Comparison of ENCODE assay signal across 23 cellular contexts in genomic region chr5:50712479-50712878, GRCh38. TPM values are rescaled to one million over a fixed set of nuclear protein-coding genes. Genes with fewer than 3 reads are reported as not detected.
DNase-seq lines count a peak whose midpoint lies in the region; ATAC-seq and TF ChIP-seq lines count a peak whose summit lies in the region.
"Had no signal": no experiment of that assay in that cellular context is flagged by ENCODE, and none has a peak within 500 bp of the region (broad histone marks: within the 10 kb centered on the region; RNA-seq: fewer than 3 reads in every experiment).

No MANE protein-coding gene starts in this region.

- no peaks in the 10 kb centered on the region for H3K36me3 ChIP-seq in CD4-positive, alpha-beta memory T cell (ENCODE audit: insufficient read depth, low read length)
- H3K36me3 ChIP-seq: breast epithelium, Peyer's patch had no signal

- no peaks in the 10 kb centered on the region for H3K9me3 Mint-ChIP-seq in CD4-positive, alpha-beta memory T cell
- H3K9me3 Mint-ChIP-seq in WTC11 (no peaks in the 10 kb centered on the region), memory B cell (peaks cover 3% of the 10 kb centered on the region)
- H3K9me3 Mint-ChIP-seq: nephron had no signal

- H3K9me3 ChIP-seq in CD4-positive, alpha-beta memory T cell (ENCODE audit: control insufficient read depth in 1 of 2, low read length in 2 of 2) = no peaks in the 10 kb centered on the region
- H3K9me3 ChIP-seq: breast epithelium, Peyer's patch, psoas muscle had no signal

- peak overlapping the region; percentile 84 to 96 (median 94) for H3K27ac Mint-ChIP-seq in CD4-positive, alpha-beta memory T cell
- H3K27ac Mint-ChIP-seq in WTC11 (peak overlapping the region; percentile 14; the same call in 1 of the 2 replicates), memory B cell (peak overlapping the region; percentile 56)
- H3K27ac Mint-ChIP-seq: nephron had no signal

- peak; percentile 7 for DNase-seq in NCI-H146 treated with DMSO at 0.1 percent for 48 hours (lab: John Stamatoyannopoulos, UW; ENCODE audit: unreplicated experiment)
- no peak for DNase-seq in NCI-H146 (lab: John Stamatoyannopoulos, UW)
- DNase-seq in CD4-positive, alpha-beta memory T cell = no peak
- no peak for DNase-seq in WTC11 (ENCODE audit: low spot score)
- DNase-seq in memory B cell (ENCODE audit: low spot score in 2 of 2) = no peak
- no peak for DNase-seq in RKO (ENCODE audit: low spot score)
- DNase-seq in NCI-H526 treated with DMSO at 0.1 percent for 48 hours (lab: John Stamatoyannopoulos, UW) = no peak
- DNase-seq: activated naive CD4-positive, alpha-beta T cell; NCI-H1092 treated with DMSO at 0.1 percent for 48 hours; NCI-H2171 treated with DMSO at 0.1 percent for 48 hours; NCI-H82; Peyer's patch; psoas muscle; trophoblast cell had no signal

- TF ChIP-seq CTCF in WTC11 (IDR thresholded peaks at IDR 0.05) = no peak

- POLR2A ChIA-PET in CD4-positive, alpha-beta memory T cell (lab: Charles Lee; ENCODE audit: partially characterized antibody) = interaction anchor here (2.5 kb wide), 1 partner anchor 9 kb away, joined by 9 read pairs; no protein-coding TSS in a partner anchor
- POLR2A ChIA-PET in WTC11 (lab: Charles Lee) = no interaction called here

- ATAC-seq in WTC11 = no peak
- no peak for ATAC-seq in memory B cell (ENCODE audit: low read depth)
- ATAC-seq in GM21723 (IDR thresholded peaks at IDR 0.05; ENCODE audit: unreplicated experiment) = no peak
- ATAC-seq: esophagus mucosa, HCT116, K562, psoas muscle had no signal

- H3K27me3 Mint-ChIP-seq in CD4-positive, alpha-beta memory T cell = no peaks in the 10 kb centered on the region
- H3K27me3 Mint-ChIP-seq in WTC11 (ENCODE audit: low read depth) (no peaks in the 10 kb centered on the region), memory B cell (no peaks in the 10 kb centered on the region)

- H3K27ac ChIP-seq in CD4-positive, alpha-beta memory T cell (ENCODE audit: low read depth, low read length) = peak overlapping the region; percentile 65
- H3K27ac ChIP-seq: 22Rv1, breast epithelium, psoas muscle had no signal

- peaks cover 68 to 89% (median 82%) of the 10 kb centered on the region in 4 donors for H3K4me1 Mint-ChIP-seq in CD4-positive, alpha-beta memory T cell
- peaks cover 44% of the 10 kb centered on the region for H3K4me1 Mint-ChIP-seq in WTC11
- H3K4me1 Mint-ChIP-seq in memory B cell = peaks cover 42% of the 10 kb centered on the region

- no peaks in the 10 kb centered on the region for H3K27me3 ChIP-seq in CD4-positive, alpha-beta memory T cell (ENCODE audit: insufficient read depth, low read length)
- H3K27me3 ChIP-seq: breast epithelium, Peyer's patch had no signal

- intact Hi-C loops in CD4-positive, alpha-beta memory T cell (cut with micrococcal nuclease) = no loop called here

- H3K4me3 Mint-ChIP-seq in CD4-positive, alpha-beta memory T cell = peak overlapping the region in 6 of 8 donors; percentile 11 to 91 (median 48)
- no peak overlapping the region for H3K4me3 Mint-ChIP-seq in WTC11
- H3K4me3 Mint-ChIP-seq in memory B cell = peak overlapping the region; percentile 45
- H3K4me3 Mint-ChIP-seq: nephron had no signal

- no peak overlapping the region for H3K4me3 ChIP-seq in CD4-positive, alpha-beta memory T cell (ENCODE audit: low read length in 2 of 2)
- H3K4me3 ChIP-seq: breast epithelium, K562, lung, psoas muscle, smooth muscle cell had no signal

- CTCF ChIA-PET in CD4-positive, alpha-beta memory T cell (lab: Charles Lee; ENCODE audit: partially characterized antibody) = interaction anchor here (1.5 kb wide), 1 partner anchor 15 kb away, joined by 4 read pairs; no protein-coding TSS in a partner anchor
- CTCF ChIA-PET in WTC11 (lab: Charles Lee) = no interaction called here

- peaks cover 94% of the 10 kb centered on the region for H3K4me1 ChIP-seq in CD4-positive, alpha-beta memory T cell (ENCODE audit: insufficient read depth, low read length)
- H3K4me1 ChIP-seq: psoas muscle had no signal

- peaks cover 15% of the 10 kb centered on the region in 2 donors for H3K36me3 Mint-ChIP-seq in CD4-positive, alpha-beta memory T cell
- H3K36me3 Mint-ChIP-seq in WTC11 (no peaks in the 10 kb centered on the region), memory B cell (peaks cover 5% of the 10 kb centered on the region)

TF ChIP-seq in WTC11, 78 proteins besides CTCF, POLR2A, EP300 and RAD21:
- TF ChIP-seq SOX15 (CRISPR knock-in tag; IDR thresholded peaks at IDR 0.05) = no peak
- TF ChIP-seq, protein P1, sequence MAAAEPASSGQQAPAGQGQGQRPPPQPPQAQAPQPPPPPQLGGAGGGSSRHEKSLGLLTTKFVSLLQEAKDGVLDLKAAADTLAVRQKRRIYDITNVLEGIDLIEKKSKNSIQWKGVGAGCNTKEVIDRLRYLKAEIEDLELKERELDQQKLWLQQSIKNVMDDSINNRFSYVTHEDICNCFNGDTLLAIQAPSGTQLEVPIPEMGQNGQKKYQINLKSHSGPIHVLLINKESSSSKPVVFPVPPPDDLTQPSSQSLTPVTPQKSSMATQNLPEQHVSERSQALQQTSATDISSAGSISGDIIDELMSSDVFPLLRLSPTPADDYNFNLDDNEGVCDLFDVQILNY (CRISPR knock-in tag; IDR thresholded peaks at IDR 0.05) = no peak
- no peak for TF ChIP-seq CREB1 (CRISPR knock-in tag; IDR thresholded peaks at IDR 0.05)
- TF ChIP-seq MXD4 (CRISPR knock-in tag; IDR thresholded peaks at IDR 0.05; ENCODE audit: borderline replicate concordance) = no peak
- TF ChIP-seq SP1 (CRISPR knock-in tag; conservative IDR thresholded peaks at IDR 0.05) = no peak
TF ChIP-seq in WTC11: peak in this region for 0.

RNA-seq across cellular contexts. Expression of gene PARP8, which starts 46.0 kb away (rescaled TPM):
- total RNA-seq in CD4-positive, alpha-beta memory T cell = 100 to 1,000 TPM; 177 to 184 TPM
- polyA plus RNA-seq in CD4-positive, alpha-beta memory T cell = 10 to 100 TPM; 89.5 to 94.6 TPM
- 23.2 to 28.5 TPM (median 28.2 TPM) in 3 replicates for total RNA-seq in WTC11 (2021)

Comparison
In these comparisons a context has a peak if more than half of its experiments do, and no peak if none do; other contexts are left out.
1. H3K27ac Mint-ChIP-seq: peak in every context shown above with its lines; median percentile 94 in CD4-positive, alpha-beta memory T cell; 56 in memory B cell; 14 in WTC11.